8 cellular contexts compared by ENCODE assay signal in genomic region chr3:128879125-128879969, GRCh38. TPM values are rescaled to one million over a fixed set of nuclear protein-coding genes. Genes with fewer than 3 reads are reported as not detected.
A peak's percentile ranks its signal among the peaks of the same experiment; 100 is the strongest.
DNase-seq lines count a peak whose midpoint lies in the region; TF ChIP-seq lines count a peak whose summit lies in the region.

Gene ACAD9, plus strand, starts transcription at chr3:128879620. Its CDS starts 72 bp downstream, at chr3:128879692.

- H3K4me1 ChIP-seq in effector memory CD4-positive, alpha-beta T cell (ENCODE audit: control insufficient read depth, insufficient read depth, low read length, poor library complexity, severe bottlenecking) = peaks cover 22% of the 10 kb centered on the region

- CTCF ChIA-PET in activated CD8-positive, alpha-beta memory T cell treated with anti-CD3 and anti-CD28 coated beads for 36 hours (lab: Charles Lee) = interaction anchor here (0.7 to 2.1 kb wide), 8 partner anchors 8 to 228 kb away, joined by 3 to 9 read pairs (median 3); no protein-coding TSS in a partner anchor

- H3K4me3 ChIP-seq in effector memory CD4-positive, alpha-beta T cell (ENCODE audit: insufficient read depth, low read depth, low read length, poor library complexity, severe bottlenecking) = peak within 1 kb of the TSS; percentile 77

- no peaks in the 10 kb centered on the region for H3K36me3 ChIP-seq in effector memory CD4-positive, alpha-beta T cell (ENCODE audit: control insufficient read depth, insufficient read depth, low read length)

- H3K27ac ChIP-seq in effector memory CD4-positive, alpha-beta T cell (ENCODE audit: insufficient read depth, low read length, poor library complexity, severe bottlenecking) = peak within 1 kb of the TSS; percentile 96

- POLR2A ChIA-PET in activated CD8-positive, alpha-beta memory T cell treated with anti-CD3 and anti-CD28 coated beads for 36 hours (lab: Charles Lee) = interaction anchor here (0.7 to 2.2 kb wide), 7 partner anchors 13 to 437 kb away, joined by 3 to 6 read pairs (median 5); partner anchors contain the start of gene RPN1

- no peaks in the 10 kb centered on the region for H3K27me3 ChIP-seq in effector memory CD4-positive, alpha-beta T cell (replicated peaks; ENCODE audit: control insufficient read depth, insufficient read depth, low read length, poor library complexity, severe bottlenecking)

- no peak for TF ChIP-seq CTCF in GM20000 (IDR thresholded peaks at IDR 0.05; ENCODE audit: extremely low read depth, missing control alignments)

- no peaks in the 10 kb centered on the region for H3K9me3 ChIP-seq in effector memory CD4-positive, alpha-beta T cell (ENCODE audit: control insufficient read depth, low read length)

- DNase-seq in CMK (ENCODE audit: low read depth) (peak; percentile 96), GM20000 (ENCODE audit: low spot score) (peak; percentile 98), HT-29 (ENCODE audit: low spot score) (peak; percentile 100), NOMO-1 (lab: John Stamatoyannopoulos, UW; ENCODE audit: unreplicated experiment in 2 of 2) (peak; percentile 100), lung microvascular endothelial cell (ENCODE audit: low read depth in 2 of 2) (peak; percentile 99)
- peak; percentile 93 to 96 (median 96) for DNase-seq in effector memory CD4-positive, alpha-beta T cell
- peak; percentile 91 to 97 (median 95) for DNase-seq in stimulated activated CD4-positive, alpha-beta T cell treated with anti-CD3 and anti-CD28 coated beads, TNF-alpha, amount 100 ng/mL, for 48 hours (ENCODE audit: low read depth in 3 of 3)

RNA-seq across cellular contexts. Expression of gene ACAD9, which starts in this region (rescaled TPM):
- total RNA-seq in HT-29 (2014; rRNA removed; shearing (Covaris generic)) = 86.2 and 94.1 TPM in 2 replicates
- 10 to 100 TPM; 47.4 to 56.1 TPM for total RNA-seq in activated CD8-positive, alpha-beta memory T cell treated with anti-CD3 and anti-CD28 coated beads for 36 hours
- 27.8 and 28.1 TPM in 2 replicates for total RNA-seq in lung microvascular endothelial cell

Comparison
In these comparisons a context has a peak if more than half of its experiments do, and no peak if none do; other contexts are left out.
1. Peak in every context shown above with its lines: DNase-seq, H3K4me3 ChIP-seq and H3K27ac ChIP-seq.